12 cellular contexts compared by ENCODE assay signal in the genomic region with DNA sequence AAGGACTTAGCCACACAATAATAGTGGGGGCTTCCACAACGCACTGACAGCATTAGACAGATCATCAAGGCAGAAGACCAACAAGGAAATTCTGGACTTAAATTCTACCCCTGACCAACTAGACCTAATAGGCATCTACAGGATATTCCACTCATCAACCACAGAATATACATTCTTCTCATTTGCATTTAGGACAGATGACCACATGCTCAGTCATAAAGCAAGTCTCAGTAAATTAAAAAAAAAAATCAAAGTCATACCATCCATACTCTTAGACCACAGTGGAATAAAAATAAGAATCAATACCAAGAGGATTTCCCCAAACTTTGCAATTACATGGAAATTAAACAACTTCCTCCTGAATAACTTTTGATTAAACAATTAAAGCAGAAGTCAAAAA.
"Had no signal": no experiment of that assay in that cellular context is flagged by ENCODE, and none has a peak within 500 bp of the region (broad histone marks: within the 10 kb centered on the region; RNA-seq: fewer than 3 reads in every experiment).

No MANE protein-coding gene starts in this region.

- ATAC-seq: heart right ventricle, upper lobe of right lung had no signal

- H3K4me3 ChIP-seq: cardiac muscle cell, esophagus muscularis mucosa, heart right ventricle, left ventricle myocardium inferior, sigmoid colon, upper lobe of right lung had no signal

- DNase-seq: activated CD4-positive, CD25-positive, alpha-beta regulatory T cell treated with anti-CD3 and anti-CD28 coated beads, Interleukin-2, amount 50 U/mL, for 72 hours; effector memory CD4-positive, alpha-beta T cell; heart right ventricle; left ventricle myocardium inferior; mammary epithelial cell; midbrain; sigmoid colon; stimulated activated CD4-positive, alpha-beta T cell treated with anti-CD3 and anti-CD28 coated beads, Interleukin-4, amount 100 ng/mL, for 24 hours; stimulated activated naive CD4-positive, alpha-beta T cell; upper lobe of right lung had no signal
